17 cellular contexts compared by ENCODE assay signal in the genomic region with DNA sequence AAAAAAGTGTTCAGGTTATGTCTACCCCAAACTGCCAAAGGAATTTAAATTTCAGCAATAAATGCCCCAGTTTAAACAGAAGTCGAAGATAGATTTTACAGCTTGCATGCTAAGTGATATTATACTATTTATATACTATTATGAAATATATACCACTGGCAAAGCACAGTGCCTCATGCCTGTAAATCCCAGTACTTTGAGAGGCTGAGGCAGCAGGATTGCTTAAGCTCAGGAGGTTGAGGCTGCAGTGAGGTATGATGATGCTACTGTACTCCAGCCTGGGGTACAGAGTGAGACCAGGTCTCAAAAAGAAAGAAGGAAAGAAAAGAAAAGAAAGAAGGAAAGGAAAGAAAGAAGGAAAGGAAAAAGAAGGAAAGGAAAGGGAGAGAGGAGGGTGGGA.
"Had no signal": no experiment of that assay in that cellular context is flagged by ENCODE, and none has a peak within 500 bp of the region (broad histone marks: within the 10 kb centered on the region; RNA-seq: fewer than 3 reads in every experiment).

No MANE protein-coding gene starts in this region.

- H3K36me3 ChIP-seq: esophagus squamous epithelium, sigmoid colon had no signal

- H3K4me3 ChIP-seq: esophagus squamous epithelium, gastroesophageal sphincter, sigmoid colon had no signal

- H3K27ac Mint-ChIP-seq: dendritic cell treated with granulocyte-macrophage colony-stimulating factor and Interleukin-4, amounts not matched to agents 40 ng/mL and 50 ng/mL, for 4 days; effector memory CD8-positive, alpha-beta T cell; naive thymus-derived CD4-positive, alpha-beta T cell had no signal

- H3K27ac ChIP-seq: gastroesophageal sphincter, sigmoid colon had no signal

- H3K4me1 Mint-ChIP-seq: naive thymus-derived CD4-positive, alpha-beta T cell had no signal

- H3K9me3 ChIP-seq: esophagus squamous epithelium, gastroesophageal sphincter, sigmoid colon had no signal

- H3K9me3 Mint-ChIP-seq: dendritic cell treated with granulocyte-macrophage colony-stimulating factor and Interleukin-4, amounts not matched to agents 40 ng/mL and 50 ng/mL, for 4 days; effector memory CD8-positive, alpha-beta T cell had no signal

- H3K27me3 ChIP-seq: esophagus squamous epithelium, gastroesophageal sphincter, sigmoid colon had no signal

- DNase-seq: cerebellar nuclear complex; effector memory CD8-positive, alpha-beta T cell; esophagus squamous epithelium; foreskin fibroblast; glutamatergic neuron; kidney; left colon; mammary epithelial cell; naive thymus-derived CD4-positive, alpha-beta T cell; posterior cingulate gyrus; sigmoid colon; small intestine; stimulated activated CD4-positive, alpha-beta T cell treated with anti-CD3 and anti-CD28 coated beads, Interleukin-2, amount 100 ng/mL, for 48 hours; stimulated activated naive CD4-positive, alpha-beta T cell treated with Interleukin-2 at 50 U/mL for 16 hours; trophoblast cell had no signal

- ATAC-seq: effector memory CD8-positive, alpha-beta T cell; gastroesophageal sphincter; left colon; naive thymus-derived CD4-positive, alpha-beta T cell had no signal

- H3K4me1 ChIP-seq: gastroesophageal sphincter, sigmoid colon had no signal

- H3K27me3 Mint-ChIP-seq: dendritic cell treated with granulocyte-macrophage colony-stimulating factor and Interleukin-4, amounts not matched to agents 40 ng/mL and 50 ng/mL, for 4 days had no signal

- H3K4me3 Mint-ChIP-seq: dendritic cell treated with granulocyte-macrophage colony-stimulating factor and Interleukin-4, amounts not matched to agents 40 ng/mL and 50 ng/mL, for 4 days; effector memory CD8-positive, alpha-beta T cell; naive thymus-derived CD4-positive, alpha-beta T cell had no signal
